14 cellular contexts compared by ENCODE assay signal in the genomic region with DNA sequence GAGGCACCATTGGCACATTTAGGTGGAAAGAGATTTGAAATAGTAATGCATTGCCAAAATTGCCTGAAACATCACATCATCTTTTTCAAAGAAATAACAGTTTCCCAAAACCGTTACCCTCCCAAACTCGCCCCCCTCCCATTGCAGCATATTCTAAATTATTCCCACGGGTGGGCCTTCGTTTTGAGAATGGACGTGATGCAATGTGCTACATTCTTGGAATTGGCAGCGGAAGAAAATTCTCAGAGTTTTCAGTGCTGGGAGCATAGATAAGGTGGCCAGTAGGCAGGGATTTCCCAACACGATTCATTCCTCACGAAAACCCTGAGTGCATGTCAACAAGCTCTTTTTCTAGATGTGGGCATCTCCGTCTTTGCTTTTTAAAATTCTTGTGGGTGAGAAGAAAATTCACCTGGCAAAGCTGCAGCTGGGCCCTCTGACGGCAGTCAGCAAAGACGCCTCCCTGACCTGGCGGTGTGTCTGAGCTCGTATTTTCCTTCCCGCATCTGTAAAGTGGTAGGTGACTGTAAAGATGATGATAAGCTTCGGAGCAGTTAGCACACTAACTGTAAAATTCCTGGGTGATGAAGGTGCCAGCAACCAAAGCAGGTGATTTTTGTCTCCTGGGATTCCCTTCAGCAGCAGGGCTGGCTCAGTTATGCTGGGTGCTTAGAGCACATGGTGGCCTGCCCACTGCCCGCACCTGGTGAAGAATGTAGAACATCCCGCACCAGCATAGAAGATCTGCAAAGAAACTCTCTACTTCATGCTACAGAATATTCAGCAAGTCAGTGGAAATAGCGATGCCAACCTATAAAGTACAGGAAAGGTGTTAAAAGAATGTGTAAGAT.
DNase-seq lines count a peak whose midpoint lies in the region; ATAC-seq and TF ChIP-seq lines count a peak whose summit lies in the region.
"Had no signal": no experiment of that assay in that cellular context is flagged by ENCODE, and none has a peak within 500 bp of the region (broad histone marks: within the 10 kb centered on the region; RNA-seq: fewer than 3 reads in every experiment).

No MANE protein-coding gene starts in this region.

- CTCF ChIA-PET in SK-N-SH (lab: Yijun Ruan, JAX): no interaction called here

- no peak for TF ChIP-seq EP300 in SK-N-SH (IDR thresholded peaks at IDR 0.05; ENCODE audit: borderline replicate concordance in 1 of 2, low read depth in 1 of 2, low read length in 1 of 2)

- WGBS in SK-N-SH (ENCODE audit: low lambda C conversion rate): 78% methylated on average over 18 of the region's 18 CpGs

- no peaks in the 10 kb centered on the region for H3K9me3 ChIP-seq in SK-N-SH
- H3K9me3 ChIP-seq in T-helper 17 cell (ENCODE audit: control insufficient read depth, low read length, poor library complexity, severe bottlenecking): no peaks in the 10 kb centered on the region
- H3K9me3 ChIP-seq: transverse colon had no signal

- no peak overlapping the region for H3K27ac ChIP-seq in SK-N-SH (ENCODE audit: low read depth in 2 of 2, low read length in 1 of 2)
- peak overlapping the region; percentile 43 to 73 for H3K27ac ChIP-seq in coronary artery
- H3K27ac ChIP-seq: KMS-11, transverse colon had no signal

- no peaks in the 10 kb centered on the region for H3K27me3 Mint-ChIP-seq in T-helper 17 cell

- no peak for ATAC-seq in SK-N-SH treated with all-trans-retinoic acid at 6 μM for 48 hours
- no peak for ATAC-seq in T-helper 17 cell
- no peak for ATAC-seq in GM21423 (IDR thresholded peaks at IDR 0.05; ENCODE audit: unreplicated experiment)

- H3K36me3 Mint-ChIP-seq in T-helper 17 cell (ENCODE audit: low read depth): no peaks in the 10 kb centered on the region

- H3K9me2 ChIP-seq in SK-N-SH: no peaks in the 10 kb centered on the region

- no peaks in the 10 kb centered on the region for H3K79me2 ChIP-seq in SK-N-SH (ENCODE audit: insufficient read depth)

- H4K20me1 ChIP-seq in SK-N-SH (ENCODE audit: insufficient read depth): no peaks in the 10 kb centered on the region

- H3K36me3 ChIP-seq in SK-N-SH (replicated peaks in 1 of 2; ENCODE audit: control insufficient read depth in 1 of 2, insufficient read depth in 2 of 2, low read length in 1 of 2): no peaks in the 10 kb centered on the region
- H3K36me3 ChIP-seq: transverse colon had no signal

- no peaks in the 10 kb centered on the region for H3K27me3 ChIP-seq in SK-N-SH (ENCODE audit: insufficient read depth)
- H3K27me3 ChIP-seq: transverse colon had no signal

- no peak overlapping the region for H3K4me2 ChIP-seq in SK-N-SH
- H3K4me2 ChIP-seq: KMS-11 had no signal

- H3K9ac ChIP-seq in SK-N-SH: no peak overlapping the region
- H3K9ac ChIP-seq: KMS-11 had no signal

- TF ChIP-seq RAD21 in SK-N-SH (IDR thresholded peaks at IDR 0.05; ENCODE audit: low read length): no peak

- peak overlapping the region; percentile 14 for H3K27ac Mint-ChIP-seq in T-helper 17 cell

- POLR2A ChIA-PET in SK-N-SH (lab: Yijun Ruan, JAX): no interaction called here

- no peak overlapping the region for H3K4me3 Mint-ChIP-seq in T-helper 17 cell

- H3K4me1 ChIP-seq in SK-N-SH (ENCODE audit: control insufficient read depth in 1 of 2, insufficient read depth in 2 of 2, low read depth in 1 of 2, low read length in 1 of 2): no peaks in the 10 kb centered on the region

- H3K4me3 ChIP-seq in SK-N-SH (ENCODE audit: low read depth in 2 of 2, low read length in 1 of 2) (no peak overlapping the region), coronary artery (peak overlapping the region; percentile 24)
- H3K4me3 ChIP-seq: transverse colon had no signal

- DNase-seq in SK-N-SH: no peak
- no peak for DNase-seq in T-helper 17 cell
- DNase-seq in coronary artery (ENCODE audit: low spot score): no peak
- peak; percentile 38 for DNase-seq in renal cortical epithelial cell (ENCODE audit: low read depth)
- DNase-seq in NCI-H774 (lab: John Stamatoyannopoulos, UW): no peak
- no peak for DNase-seq in SW480 (ENCODE audit: low spot score)
- DNase-seq: 8988T; Calu3; GOT3; NK-92 treated with Interleukin-12 subunit alpha and Interleukin-12 subunit beta, amount 100 ng/mL, for 24 hours; transverse colon had no signal

- H3K4me1 Mint-ChIP-seq in T-helper 17 cell: peaks cover 6% of the 10 kb centered on the region

- TF ChIP-seq CTCF in SK-N-SH (IDR thresholded peaks at IDR 0.05) (no peak), coronary artery (IDR thresholded peaks at IDR 0.05) (no peak)

- peaks cover 12% of the 10 kb centered on the region for H3F3A ChIP-seq in SK-N-SH (replicated peaks; ENCODE audit: insufficient read depth)

- no peak overlapping the region for H2AFZ ChIP-seq in SK-N-SH (ENCODE audit: low read depth)

TF ChIP-seq in SK-N-SH treated with all-trans-retinoic acid at 6 μM for 48 hours, 23 proteins besides CTCF, POLR2A, EP300 and RAD21:
- TF ChIP-seq ISL1 (CRISPR knock-in tag; IDR thresholded peaks at IDR 0.05): 0 out of 2 replicates have a peak, but pooled peaks have one; percentile 23
- TF ChIP-seq ESRRG (CRISPR knock-in tag; IDR thresholded peaks at IDR 0.05): no peak
TF ChIP-seq in SK-N-SH treated with all-trans-retinoic acid at 6 μM for 48 hours: peak in this region for 1.

TF ChIP-seq in SK-N-SH, 30 proteins besides CTCF, POLR2A, EP300 and RAD21:
- TF ChIP-seq GABPA (IDR thresholded peaks at IDR 0.05; ENCODE audit: low read depth): no peak
- TF ChIP-seq, protein P1, sequence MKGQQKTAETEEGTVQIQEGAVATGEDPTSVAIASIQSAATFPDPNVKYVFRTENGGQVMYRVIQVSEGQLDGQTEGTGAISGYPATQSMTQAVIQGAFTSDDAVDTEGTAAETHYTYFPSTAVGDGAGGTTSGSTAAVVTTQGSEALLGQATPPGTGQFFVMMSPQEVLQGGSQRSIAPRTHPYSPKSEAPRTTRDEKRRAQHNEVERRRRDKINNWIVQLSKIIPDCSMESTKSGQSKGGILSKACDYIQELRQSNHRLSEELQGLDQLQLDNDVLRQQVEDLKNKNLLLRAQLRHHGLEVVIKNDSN (IDR thresholded peaks at IDR 0.05; ENCODE audit: borderline replicate concordance, low read depth): no peak
- TF ChIP-seq MEF2A (IDR thresholded peaks at IDR 0.05; ENCODE audit: borderline replicate concordance, low read depth): no peak
- no peak for TF ChIP-seq YY1 (IDR thresholded peaks at IDR 0.05; ENCODE audit: low read depth)
- no peak for TF ChIP-seq FOXM1 (IDR thresholded peaks at IDR 0.05; ENCODE audit: low read depth)
- TF ChIP-seq RXRA (IDR thresholded peaks at IDR 0.05; ENCODE audit: borderline replicate concordance, low read depth): no peak
- TF ChIP-seq SMC3 (IDR thresholded peaks at IDR 0.05; ENCODE audit: low read depth, low read length): no peak
- no peak for TF ChIP-seq TAF1 (IDR thresholded peaks at IDR 0.05; ENCODE audit: borderline replicate concordance, low read depth, low read length)
- no peak for TF ChIP-seq RCOR1 (IDR thresholded peaks at IDR 0.05; ENCODE audit: low read length)
TF ChIP-seq in SK-N-SH: peak in this region for 0.

Comparison
In these comparisons a context has a peak if more than half of its experiments do, and no peak if none do; other contexts are left out.
1. H3K27ac ChIP-seq: peak in coronary artery (2 of 2); none in SK-N-SH (0 of 2).